ENCODE assay signal across 1 cellular context in genomic region chrX:65196758-65197371, GRCh38.
TF ChIP-seq lines count a peak whose summit lies in the region.

No MANE protein-coding gene starts in this region.

TF ChIP-seq in HepG2, 621 proteins besides CTCF, POLR2A, EP300 and RAD21 (continued from another document and continues in another):
- TF ChIP-seq CERS6 (CRISPR knock-in tag; IDR thresholded peaks at IDR 0.05) (no peak), ZMYM4 (CRISPR knock-in tag; IDR thresholded peaks at IDR 0.05) (peak; percentile 85), TGIF2 (CRISPR knock-in tag; IDR thresholded peaks at IDR 0.05) (no peak), ZNF878 (CRISPR knock-in tag; IDR thresholded peaks at IDR 0.05) (peak; percentile 63; the same call in 1 of the 2 replicates), HMG20A (CRISPR knock-in tag; IDR thresholded peaks at IDR 0.05; ENCODE audit: borderline replicate concordance) (no peak), ZHX1 (CRISPR knock-in tag; IDR thresholded peaks at IDR 0.05; ENCODE audit: low read depth) (no peak), TARDBP (CRISPR knock-in tag; IDR thresholded peaks at IDR 0.05) (peak; percentile 27; the same call in 1 of the 2 replicates), ZNF644 (CRISPR knock-in tag; IDR thresholded peaks at IDR 0.05; ENCODE audit: low read depth) (peak; percentile 71; the same call in 1 of the 2 replicates), ZBTB26 (CRISPR knock-in tag; IDR thresholded peaks at IDR 0.05; ENCODE audit: borderline replicate concordance) (no peak), ZNF619 (CRISPR knock-in tag; IDR thresholded peaks at IDR 0.05) (no peak), MXI1 (IDR thresholded peaks at IDR 0.05; ENCODE audit: borderline replicate concordance, low read depth, low read length) (0 out of 3 replicates have a peak, but pooled peaks have one; percentile 44), FOXA3 (CRISPR knock-in tag; IDR thresholded peaks at IDR 0.05) (peak; percentile 24; the same call in 1 of the 2 replicates), ERF (CRISPR knock-in tag; IDR thresholded peaks at IDR 0.05) (0 out of 2 replicates have a peak, but pooled peaks have one; percentile 44), RARA (CRISPR knock-in tag; IDR thresholded peaks at IDR 0.05) (peak; percentile 31; the same call in 1 of the 2 replicates), ZNF703 (CRISPR knock-in tag; IDR thresholded peaks at IDR 0.05; ENCODE audit: borderline replicate concordance) (no peak), CBFB (CRISPR knock-in tag; IDR thresholded peaks at IDR 0.05) (no peak), ZNF225 (CRISPR knock-in tag; IDR thresholded peaks at IDR 0.05) (no peak), ZNF556 (CRISPR knock-in tag; IDR thresholded peaks at IDR 0.05; ENCODE audit: borderline replicate concordance) (no peak), HNRNPUL1 (IDR thresholded peaks at IDR 0.05; ENCODE audit: low read depth, low read length) (no peak), MBNL3 (CRISPR knock-in tag; conservative IDR thresholded peaks at IDR 0.05) (no peak), NR3C1 (CRISPR knock-in tag; IDR thresholded peaks at IDR 0.05) (no peak), SAP130 (CRISPR knock-in tag; IDR thresholded peaks at IDR 0.05; ENCODE audit: low read depth) (peak; percentile 68), GABPA (IDR thresholded peaks at IDR 0.05; ENCODE audit: low read depth, low read length) (no peak), GABPA (CRISPR knock-in tag; IDR thresholded peaks at IDR 0.05; ENCODE audit: low read depth) (no peak), ZNF777 (CRISPR knock-in tag; IDR thresholded peaks at IDR 0.05) (no peak), GTF2F1 (IDR thresholded peaks at IDR 0.05; ENCODE audit: low read length) (no peak), ZNF253 (CRISPR knock-in tag; IDR thresholded peaks at IDR 0.05; ENCODE audit: borderline replicate concordance) (no peak), TIGD3 (CRISPR knock-in tag; IDR thresholded peaks at IDR 0.05; ENCODE audit: borderline replicate concordance) (no peak), ZNF282 (IDR thresholded peaks at IDR 0.05; ENCODE audit: partially characterized antibody) (no peak), ONECUT2 (CRISPR knock-in tag; IDR thresholded peaks at IDR 0.05) (no peak), UBTF (CRISPR knock-in tag; IDR thresholded peaks at IDR 0.05) (peak; percentile 43; the same call in 1 of the 2 replicates), FOXP1 (IDR thresholded peaks at IDR 0.05) (no peak), FOXP1 (CRISPR knock-in tag; IDR thresholded peaks at IDR 0.05) (peak; percentile 27), ZSCAN22 (CRISPR knock-in tag; IDR thresholded peaks at IDR 0.05) (no peak)
- TF ChIP-seq, protein P1, sequence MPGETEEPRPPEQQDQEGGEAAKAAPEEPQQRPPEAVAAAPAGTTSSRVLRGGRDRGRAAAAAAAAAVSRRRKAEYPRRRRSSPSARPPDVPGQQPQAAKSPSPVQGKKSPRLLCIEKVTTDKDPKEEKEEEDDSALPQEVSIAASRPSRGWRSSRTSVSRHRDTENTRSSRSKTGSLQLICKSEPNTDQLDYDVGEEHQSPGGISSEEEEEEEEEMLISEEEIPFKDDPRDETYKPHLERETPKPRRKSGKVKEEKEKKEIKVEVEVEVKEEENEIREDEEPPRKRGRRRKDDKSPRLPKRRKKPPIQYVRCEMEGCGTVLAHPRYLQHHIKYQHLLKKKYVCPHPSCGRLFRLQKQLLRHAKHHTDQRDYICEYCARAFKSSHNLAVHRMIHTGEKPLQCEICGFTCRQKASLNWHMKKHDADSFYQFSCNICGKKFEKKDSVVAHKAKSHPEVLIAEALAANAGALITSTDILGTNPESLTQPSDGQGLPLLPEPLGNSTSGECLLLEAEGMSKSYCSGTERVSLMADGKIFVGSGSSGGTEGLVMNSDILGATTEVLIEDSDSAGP (CRISPR knock-in tag; IDR thresholded peaks at IDR 0.05; ENCODE audit: borderline replicate concordance): no peak
- TF ChIP-seq, protein P2, sequence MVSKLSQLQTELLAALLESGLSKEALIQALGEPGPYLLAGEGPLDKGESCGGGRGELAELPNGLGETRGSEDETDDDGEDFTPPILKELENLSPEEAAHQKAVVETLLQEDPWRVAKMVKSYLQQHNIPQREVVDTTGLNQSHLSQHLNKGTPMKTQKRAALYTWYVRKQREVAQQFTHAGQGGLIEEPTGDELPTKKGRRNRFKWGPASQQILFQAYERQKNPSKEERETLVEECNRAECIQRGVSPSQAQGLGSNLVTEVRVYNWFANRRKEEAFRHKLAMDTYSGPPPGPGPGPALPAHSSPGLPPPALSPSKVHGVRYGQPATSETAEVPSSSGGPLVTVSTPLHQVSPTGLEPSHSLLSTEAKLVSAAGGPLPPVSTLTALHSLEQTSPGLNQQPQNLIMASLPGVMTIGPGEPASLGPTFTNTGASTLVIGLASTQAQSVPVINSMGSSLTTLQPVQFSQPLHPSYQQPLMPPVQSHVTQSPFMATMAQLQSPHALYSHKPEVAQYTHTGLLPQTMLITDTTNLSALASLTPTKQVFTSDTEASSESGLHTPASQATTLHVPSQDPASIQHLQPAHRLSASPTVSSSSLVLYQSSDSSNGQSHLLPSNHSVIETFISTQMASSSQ (IDR thresholded peaks at IDR 0.05; ENCODE audit: low read depth): no peak
- TF ChIP-seq, protein P2 (CRISPR knock-in tag; IDR thresholded peaks at IDR 0.05; ENCODE audit: borderline replicate concordance): no peak
- TF ChIP-seq, protein P3, sequence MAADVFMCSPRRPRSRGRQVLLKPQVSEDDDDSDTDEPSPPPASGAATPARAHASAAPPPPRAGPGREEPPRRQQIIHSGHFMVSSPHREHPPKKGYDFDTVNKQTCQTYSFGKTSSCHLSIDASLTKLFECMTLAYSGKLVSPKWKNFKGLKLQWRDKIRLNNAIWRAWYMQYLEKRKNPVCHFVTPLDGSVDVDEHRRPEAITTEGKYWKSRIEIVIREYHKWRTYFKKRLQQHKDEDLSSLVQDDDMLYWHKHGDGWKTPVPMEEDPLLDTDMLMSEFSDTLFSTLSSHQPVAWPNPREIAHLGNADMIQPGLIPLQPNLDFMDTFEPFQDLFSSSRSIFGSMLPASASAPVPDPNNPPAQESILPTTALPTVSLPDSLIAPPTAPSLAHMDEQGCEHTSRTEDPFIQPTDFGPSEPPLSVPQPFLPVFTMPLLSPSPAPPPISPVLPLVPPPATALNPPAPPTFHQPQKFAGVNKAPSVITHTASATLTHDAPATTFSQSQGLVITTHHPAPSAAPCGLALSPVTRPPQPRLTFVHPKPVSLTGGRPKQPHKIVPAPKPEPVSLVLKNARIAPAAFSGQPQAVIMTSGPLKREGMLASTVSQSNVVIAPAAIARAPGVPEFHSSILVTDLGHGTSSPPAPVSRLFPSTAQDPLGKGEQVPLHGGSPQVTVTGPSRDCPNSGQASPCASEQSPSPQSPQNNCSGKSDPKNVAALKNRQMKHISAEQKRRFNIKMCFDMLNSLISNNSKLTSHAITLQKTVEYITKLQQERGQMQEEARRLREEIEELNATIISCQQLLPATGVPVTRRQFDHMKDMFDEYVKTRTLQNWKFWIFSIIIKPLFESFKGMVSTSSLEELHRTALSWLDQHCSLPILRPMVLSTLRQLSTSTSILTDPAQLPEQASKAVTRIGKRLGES (CRISPR knock-in tag; IDR thresholded peaks at IDR 0.05; ENCODE audit: borderline replicate concordance): no peak
- TF ChIP-seq, protein P4, sequence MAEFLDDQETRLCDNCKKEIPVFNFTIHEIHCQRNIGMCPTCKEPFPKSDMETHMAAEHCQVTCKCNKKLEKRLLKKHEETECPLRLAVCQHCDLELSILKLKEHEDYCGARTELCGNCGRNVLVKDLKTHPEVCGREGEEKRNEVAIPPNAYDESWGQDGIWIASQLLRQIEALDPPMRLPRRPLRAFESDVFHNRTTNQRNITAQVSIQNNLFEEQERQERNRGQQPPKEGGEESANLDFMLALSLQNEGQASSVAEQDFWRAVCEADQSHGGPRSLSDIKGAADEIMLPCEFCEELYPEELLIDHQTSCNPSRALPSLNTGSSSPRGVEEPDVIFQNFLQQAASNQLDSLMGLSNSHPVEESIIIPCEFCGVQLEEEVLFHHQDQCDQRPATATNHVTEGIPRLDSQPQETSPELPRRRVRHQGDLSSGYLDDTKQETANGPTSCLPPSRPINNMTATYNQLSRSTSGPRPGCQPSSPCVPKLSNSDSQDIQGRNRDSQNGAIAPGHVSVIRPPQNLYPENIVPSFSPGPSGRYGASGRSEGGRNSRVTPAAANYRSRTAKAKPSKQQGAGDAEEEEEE (CRISPR knock-in tag; IDR thresholded peaks at IDR 0.05; ENCODE audit: borderline replicate concordance): no peak
- TF ChIP-seq, protein P5, sequence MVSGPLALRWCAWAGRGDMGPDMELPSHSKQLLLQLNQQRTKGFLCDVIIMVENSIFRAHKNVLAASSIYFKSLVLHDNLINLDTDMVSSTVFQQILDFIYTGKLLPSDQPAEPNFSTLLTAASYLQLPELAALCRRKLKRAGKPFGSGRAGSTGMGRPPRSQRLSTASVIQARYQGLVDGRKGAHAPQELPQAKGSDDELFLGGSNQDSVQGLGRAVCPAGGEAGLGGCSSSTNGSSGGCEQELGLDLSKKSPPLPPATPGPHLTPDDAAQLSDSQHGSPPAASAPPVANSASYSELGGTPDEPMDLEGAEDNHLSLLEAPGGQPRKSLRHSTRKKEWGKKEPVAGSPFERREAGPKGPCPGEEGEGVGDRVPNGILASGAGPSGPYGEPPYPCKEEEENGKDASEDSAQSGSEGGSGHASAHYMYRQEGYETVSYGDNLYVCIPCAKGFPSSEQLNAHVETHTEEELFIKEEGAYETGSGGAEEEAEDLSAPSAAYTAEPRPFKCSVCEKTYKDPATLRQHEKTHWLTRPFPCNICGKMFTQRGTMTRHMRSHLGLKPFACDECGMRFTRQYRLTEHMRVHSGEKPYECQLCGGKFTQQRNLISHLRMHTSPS (CRISPR knock-in tag; IDR thresholded peaks at IDR 0.05; ENCODE audit: low read depth): 0 out of 2 replicates have a peak, but pooled peaks have one; percentile 32
